In genomic region chr20:35122787-35123405, GRCh38 we compare ENCODE assay signal across 1 cellular context.
TF ChIP-seq lines count a peak whose summit lies in the region.

No MANE protein-coding gene starts in this region.

TF ChIP-seq in HepG2, 621 proteins besides CTCF, POLR2A, EP300 and RAD21:
- TF ChIP-seq ZNF75D (CRISPR knock-in tag; IDR thresholded peaks at IDR 0.05; ENCODE audit: borderline replicate concordance) (0 out of 2 replicates have a peak, but pooled peaks have one; percentile 29), DPF2 (CRISPR knock-in tag; IDR thresholded peaks at IDR 0.05; ENCODE audit: borderline replicate concordance, low read depth) (no peak)
